In the genomic region with DNA sequence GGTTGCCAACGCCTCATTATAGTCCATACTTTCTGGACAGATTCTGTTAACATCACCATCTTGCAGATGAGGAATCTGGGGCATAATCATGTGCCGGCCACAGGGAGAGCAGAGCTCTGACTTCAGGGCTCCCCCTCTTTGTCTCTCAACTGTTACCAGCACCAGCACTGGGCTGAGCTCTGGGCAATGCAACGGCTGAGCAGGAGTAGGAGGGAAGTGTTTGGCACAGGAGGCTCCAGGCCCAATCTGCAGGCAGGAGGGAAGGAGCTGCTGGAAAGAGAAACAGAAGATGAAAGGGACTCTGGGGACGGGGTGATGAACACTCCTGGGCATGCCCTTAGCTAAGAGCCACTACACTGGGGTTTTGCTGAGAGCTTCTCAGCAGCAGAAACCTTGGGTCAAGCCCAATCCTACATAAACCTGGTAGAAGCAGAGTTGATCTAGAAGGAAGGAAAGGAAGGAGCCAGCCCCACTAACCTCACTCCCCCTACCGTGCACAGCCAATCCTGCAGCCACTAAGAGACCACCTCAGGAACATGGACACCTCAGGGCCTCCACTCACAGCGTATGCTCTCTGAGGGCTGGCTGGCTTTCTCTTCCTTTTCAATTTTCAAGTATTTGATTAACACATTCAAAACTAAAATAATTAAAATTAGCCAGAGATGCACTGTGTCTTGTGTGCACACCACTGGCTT, we compare ENCODE assay signal across 12 cellular contexts.
A peak's percentile ranks its signal among the peaks of the same experiment; 100 is the strongest.
DNase-seq lines count a peak whose midpoint lies in the region; TF ChIP-seq lines count a peak whose summit lies in the region.
"Had no signal": no experiment of that assay in that cellular context is flagged by ENCODE, and none has a peak within 500 bp of the region (broad histone marks: within the 10 kb centered on the region; RNA-seq: fewer than 3 reads in every experiment).

No MANE protein-coding gene starts in this region.

- no peak overlapping the region for H3K23ac ChIP-seq in neuronal stem cell (ENCODE audit: low read depth, low read length, poor library complexity)

- H3K4me3 ChIP-seq in neuronal stem cell (ENCODE audit: low read length in 2 of 2): no peak overlapping the region
- H3K4me3 ChIP-seq: gastrocnemius medialis had no signal

- H3K27me3 Mint-ChIP-seq in brain: peaks cover 11% of the 10 kb centered on the region

- H4K91ac ChIP-seq in neuronal stem cell (ENCODE audit: low read depth, low read length, poor library complexity): no peak overlapping the region

- H3K36me3 ChIP-seq in neuronal stem cell (replicated peaks in 1 of 2; ENCODE audit: control insufficient read depth in 2 of 2, insufficient read depth in 2 of 2, low read length in 2 of 2): no peaks in the 10 kb centered on the region
- H3K36me3 ChIP-seq: gastrocnemius medialis had no signal

- peaks cover 0 to 18% (median 3%) of the 10 kb centered on the region in 3 experiments for H3K27me3 ChIP-seq in neuronal stem cell (ENCODE audit: control insufficient read depth in 3 of 3, insufficient read depth in 3 of 3, low read depth in 1 of 3, low read length in 3 of 3)
- H3K27me3 ChIP-seq: gastrocnemius medialis had no signal

- H2AFZ ChIP-seq in neuronal stem cell (ENCODE audit: low read length): peak overlapping the region; percentile 61

- H3K27ac ChIP-seq in neuronal stem cell (replicated peaks; ENCODE audit: low read length): no peak overlapping the region
- H3K27ac ChIP-seq: gastrocnemius medialis, HL-60 had no signal

- H3K4ac ChIP-seq in neuronal stem cell (ENCODE audit: low read length): no peak overlapping the region

- H2BK15ac ChIP-seq in neuronal stem cell (ENCODE audit: low read length): no peak overlapping the region

- no peaks in the 10 kb centered on the region for H3K4me1 ChIP-seq in neuronal stem cell (ENCODE audit: control insufficient read depth in 2 of 2, insufficient read depth in 1 of 2, low read depth in 1 of 2, low read length in 2 of 2)
- H3K4me1 ChIP-seq: gastrocnemius medialis had no signal

- H2BK5ac ChIP-seq in neuronal stem cell (ENCODE audit: low read length): no peak overlapping the region

- peak; percentile 17 to 45 for TF ChIP-seq CTCF in brain (conservative IDR thresholded peaks at IDR 0.05)

- no peak overlapping the region for H3K9ac ChIP-seq in neuronal stem cell (ENCODE audit: low read depth, low read length, poor library complexity)

- H3K14ac ChIP-seq in neuronal stem cell (ENCODE audit: low read length): no peak overlapping the region

- no peaks in the 10 kb centered on the region for H3K9me3 Mint-ChIP-seq in brain

- H3K9me3 ChIP-seq in neuronal stem cell (replicated peaks in 1 of 2; ENCODE audit: control insufficient read depth in 2 of 2, insufficient read depth in 1 of 2, low read depth in 1 of 2, low read length in 2 of 2): no peaks in the 10 kb centered on the region
- H3K9me3 ChIP-seq: gastrocnemius medialis had no signal

- H3K4me1 Mint-ChIP-seq in brain: peaks cover 69% of the 10 kb centered on the region

- no peak overlapping the region for H2BK12ac ChIP-seq in neuronal stem cell (ENCODE audit: low read length)

- DNase-seq in NCI-H1694 treated with DMSO at 0.1 percent for 48 hours (lab: John Stamatoyannopoulos, UW): peak; percentile 35
- DNase-seq in NCI-H1694 (lab: John Stamatoyannopoulos, UW): no peak
- peak; percentile 5 for DNase-seq in MV-4-11 (lab: John Stamatoyannopoulos, UW)
- DNase-seq in neuronal stem cell (ENCODE audit: low spot score): no peak
- no peak for DNase-seq in stimulated activated CD4-positive, alpha-beta T cell treated with anti-CD3 and anti-CD28 coated beads, Interleukin-4, amount 100 ng/mL, for 1 hour
- no peak for DNase-seq in effector CD4-positive, alpha-beta T cell
- DNase-seq in dedifferentiated amniotic fluid mesenchymal stem cell (ENCODE audit: extremely low spot score): no peak
- DNase-seq: gastrocnemius medialis, GOT3, trophoblast cell had no signal

- no CpG with 5 or more reads among the region's 6 CpGs for whole genome bisulfite sequencing in neuronal stem cell (ENCODE audit: extremely low coverage in 2 of 2, insufficient read length in 2 of 2, insufficient replicate concordance in 1 of 2), 2 donors

- H3K27ac Mint-ChIP-seq in brain: peak overlapping the region; percentile 35 to 90 (median 75)

- no peak overlapping the region for H3K4me2 ChIP-seq in neuronal stem cell (ENCODE audit: insufficient read depth, low read length, poor library complexity, severe bottlenecking)

- no peak overlapping the region for H3K4me3 Mint-ChIP-seq in brain

- H2BK120ac ChIP-seq in neuronal stem cell (ENCODE audit: low read depth, low read length): no peak overlapping the region

- H3K79me1 ChIP-seq in neuronal stem cell (ENCODE audit: low read depth, low read length): no peaks in the 10 kb centered on the region

- H4K8ac ChIP-seq in neuronal stem cell (ENCODE audit: low read depth, low read length): no peak overlapping the region

- no peaks in the 10 kb centered on the region for H3K36me3 Mint-ChIP-seq in brain

- no peak overlapping the region for H3K18ac ChIP-seq in neuronal stem cell (ENCODE audit: low read length)

- H2AK5ac ChIP-seq in neuronal stem cell (ENCODE audit: low read depth, low read length): no peak overlapping the region

Comparison
In these comparisons a context has a peak if more than half of its experiments do, and no peak if none do; other contexts are left out.
1. DNase-seq: peak in NCI-H1694 treated with DMSO at 0.1 percent for 48 hours (single experiment) and MV-4-11 (single experiment); none in NCI-H1694 (single experiment), neuronal stem cell (single experiment), stimulated activated CD4-positive, alpha-beta T cell treated with anti-CD3 and anti-CD28 coated beads, Interleukin-4, amount 100 ng/mL, for 1 hour (single experiment), effector CD4-positive, alpha-beta T cell (single experiment) and dedifferentiated amniotic fluid mesenchymal stem cell (single experiment).